In genomic region chr21:43287111-43287973, GRCh38 we compare ENCODE assay signal across 11 cellular contexts.
DNase-seq lines count a peak whose midpoint lies in the region; ATAC-seq and TF ChIP-seq lines count a peak whose summit lies in the region.
"Had no signal": no experiment of that assay in that cellular context is flagged by ENCODE, and none has a peak within 500 bp of the region (broad histone marks: within the 10 kb centered on the region; RNA-seq: fewer than 3 reads in every experiment).

No MANE protein-coding gene starts in this region.

- no peaks in the 10 kb centered on the region for H3K36me3 ChIP-seq in BE2C
- no peaks in the 10 kb centered on the region for H3K36me3 ChIP-seq in left lung

- H3K27ac ChIP-seq in left lung (no peak overlapping the region), substantia nigra (ENCODE audit: low read depth, low read length, poor library complexity, severe bottlenecking) (no peak overlapping the region)

- intact Hi-C loops in left lung (cut with DNase I): no loop called here

- H3K9me3 ChIP-seq in BE2C: no peaks in the 10 kb centered on the region
- H3K9me3 ChIP-seq in left lung: peaks cover 0 to 10% of the 10 kb centered on the region in 2 donors
- H3K9me3 ChIP-seq: SK-N-SH had no signal

- TF ChIP-seq CTCF in BE2C (IDR thresholded peaks at IDR 0.05; ENCODE audit: low read depth, low read length) (no peak), left lung (IDR thresholded peaks at IDR 0.05) (no peak), foreskin fibroblast (IDR thresholded peaks at IDR 0.05; ENCODE audit: low read depth, low read length) (no peak)

- peak; percentile 47 for ATAC-seq in left lung
- ATAC-seq in HG02588 (IDR thresholded peaks at IDR 0.05; ENCODE audit: unreplicated experiment): no peak

- no peaks in the 10 kb centered on the region for H3K27me3 ChIP-seq in BE2C
- no peaks in the 10 kb centered on the region for H3K27me3 ChIP-seq in left lung

- H3K4me3 ChIP-seq in BE2C (ENCODE audit: low read depth, low read length) (no peak overlapping the region), left lung (no peak overlapping the region), foreskin fibroblast (ENCODE audit: low read depth in 1 of 2, low read length in 2 of 2) (no peak overlapping the region)

- DNase-seq in BE2C (peak; percentile 1), HT1080 (ENCODE audit: low read depth) (peak; percentile 32), NCI-H774 (lab: John Stamatoyannopoulos, UW) (peak; percentile 50), left lung (no peak), substantia nigra (lab: John Stamatoyannopoulos, UW) (no peak), foreskin fibroblast (no peak), NOMO-1 (lab: John Stamatoyannopoulos, UW; ENCODE audit: unreplicated experiment in 2 of 2) (no peak)
- DNase-seq: activated gamma-delta T cell, islet precursor cell, SK-N-SH had no signal

- H3K4me1 ChIP-seq in BE2C (peaks cover 6% of the 10 kb centered on the region; the same call in 1 of the 2 replicates), left lung (no peaks in the 10 kb centered on the region)

Comparison
In these comparisons a context has a peak if more than half of its experiments do, and no peak if none do; other contexts are left out.
1. DNase-seq: peak in BE2C (single experiment), HT1080 (single experiment) and NCI-H774 (single experiment); none in left lung (0 of 2), substantia nigra (0 of 49), foreskin fibroblast (0 of 2) and NOMO-1 (0 of 2).